Comparison of ENCODE assay signal across 8 cellular contexts in genomic region chr6:145749632-145750031, GRCh38. TPM values are rescaled to one million over a fixed set of nuclear protein-coding genes. Genes with fewer than 3 reads are reported as not detected.
DNase-seq lines count a peak whose midpoint lies in the region; ATAC-seq, FAIRE-seq and TF ChIP-seq lines count a peak whose summit lies in the region.

No MANE protein-coding gene starts in this region.

- H4K20me1 ChIP-seq in PC-3 (ENCODE audit: low read length), result no peaks in the 10 kb centered on the region

- H3K9me3 ChIP-seq in PC-3 (ENCODE audit: low read length) (peaks cover 10% of the 10 kb centered on the region), body of pancreas (no peaks in the 10 kb centered on the region), right atrium auricular region (peaks cover 0 to 4% of the 10 kb centered on the region in 2 donors)

- WGBS in body of pancreas, 2 donors, result 50 to 80% methylated on average over 1 of the region's 1 CpG

- H3K27me3 ChIP-seq in PC-3 (ENCODE audit: low read length) (no peaks in the 10 kb centered on the region), body of pancreas (no peaks in the 10 kb centered on the region), right atrium auricular region (no peaks in the 10 kb centered on the region)

- H3K36me3 ChIP-seq in PC-3 (ENCODE audit: low read depth, low read length), result peaks cover 7% of the 10 kb centered on the region; the same call in 1 of the 2 replicates
- no peaks in the 10 kb centered on the region for H3K36me3 ChIP-seq in body of pancreas (replicated peaks in 1 of 2; ENCODE audit: insufficient read depth in 1 of 2, low read depth in 2 of 2)
- no peaks in the 10 kb centered on the region for H3K36me3 ChIP-seq in right atrium auricular region

- POLR2A ChIA-PET in PC-3 (lab: Charles Lee; ENCODE audit: unreplicated experiment), result no interaction called here

- no peaks in the 10 kb centered on the region for H3F3A ChIP-seq in PC-3 (ENCODE audit: low read length, unreplicated experiment)

- intact Hi-C loops in PC-3 (cut with micrococcal nuclease), result no loop called here
- intact Hi-C loops in body of pancreas (cut with DNase I), result no loop called here

- H3K9me2 ChIP-seq in PC-3 (replicated peaks; ENCODE audit: low read length), result no peaks in the 10 kb centered on the region

- no peak overlapping the region for H3K4me2 ChIP-seq in PC-3 (ENCODE audit: low read length)

- ATAC-seq in PC-3, result no peak
- no peak for ATAC-seq in body of pancreas

- no TSS peak for BruUV-seq in PC-3 (replicated peaks; lab: Mats Ljungman, UMichigan)

- peak; percentile 61 for FAIRE-seq in H54 (lab: Jason Lieb, UNC)

- no peak for TF ChIP-seq CTCF in PC-3 (conservative IDR thresholded peaks at IDR 0.05; ENCODE audit: low read depth, low read length)
- TF ChIP-seq CTCF in body of pancreas (IDR thresholded peaks at IDR 0.05), result no peak
- TF ChIP-seq CTCF in right atrium auricular region (IDR thresholded peaks at IDR 0.05), result no peak

- H3K4me1 ChIP-seq in PC-3 (ENCODE audit: insufficient read depth, low read length) (0 out of 2 replicates have a peak, but pooled peaks cover 6% of the 10 kb centered on the region), body of pancreas (peaks cover 3% of the 10 kb centered on the region), right atrium auricular region (no peaks in the 10 kb centered on the region)

- no peak overlapping the region for H3K27ac ChIP-seq in PC-3 (ENCODE audit: low read length)
- no peak overlapping the region for H3K27ac ChIP-seq in body of pancreas
- H3K27ac ChIP-seq in right atrium auricular region, result no peak overlapping the region

- H3K79me2 ChIP-seq in PC-3 (ENCODE audit: low read length), result no peaks in the 10 kb centered on the region

- DNase-seq in DMS53 (lab: John Stamatoyannopoulos, UW), result peak; percentile 49
- DNase-seq in H54 (ENCODE audit: insufficient read length, low spot score), result no peak
- peak; percentile 29 for DNase-seq in PC-3
- peak; percentile 50 for DNase-seq in hepatic stellate cell (ENCODE audit: low spot score)
- DNase-seq in body of pancreas, result no peak
- DNase-seq in NCI-H2171 (lab: John Stamatoyannopoulos, UW), result no peak
- no peak for DNase-seq in right atrium auricular region (ENCODE audit: low spot score)
- no peak for DNase-seq in NCI-H510A treated with DMSO at 0.1 percent for 48 hours (lab: John Stamatoyannopoulos, UW)

- H3K9ac ChIP-seq in PC-3 (ENCODE audit: low read length), result no peak overlapping the region

- no peak for TF ChIP-seq POLR2A in H54 (IDR thresholded peaks at IDR 0.05; ENCODE audit: low read depth, low read length)
- TF ChIP-seq POLR2A in body of pancreas (IDR thresholded peaks at IDR 0.05), result no peak

- H3K4me3 ChIP-seq in PC-3 (ENCODE audit: low read length) (no peak overlapping the region), body of pancreas (no peak overlapping the region), right atrium auricular region (no peak overlapping the region)

- H2AFZ ChIP-seq in PC-3 (ENCODE audit: low read length), result no peak overlapping the region

- CTCF ChIA-PET in PC-3 (lab: Charles Lee), result no interaction called here

RNA-seq across cellular contexts. Expression of gene EPM2A, which starts 14.3 kb away (rescaled TPM):
- total RNA-seq in PC-3 (2014; rRNA removed) (2.9 and 4.0 TPM in 2 replicates), body of pancreas (10 to 100 TPM; 17.4 to 18.8 TPM), right atrium auricular region (10 to 100 TPM; 24.2 to 24.7 TPM)

Comparison
In these comparisons a context has a peak if more than half of its experiments do, and no peak if none do; other contexts are left out.
1. DNase-seq: peak in DMS53 (single experiment), PC-3 (single experiment) and hepatic stellate cell (single experiment); none in H54 (single experiment), body of pancreas (0 of 4), NCI-H2171 (single experiment), right atrium auricular region (single experiment) and NCI-H510A treated with DMSO at 0.1 percent for 48 hours (single experiment).